ENCODE assay signal across 1 cellular context in the genomic region with DNA sequence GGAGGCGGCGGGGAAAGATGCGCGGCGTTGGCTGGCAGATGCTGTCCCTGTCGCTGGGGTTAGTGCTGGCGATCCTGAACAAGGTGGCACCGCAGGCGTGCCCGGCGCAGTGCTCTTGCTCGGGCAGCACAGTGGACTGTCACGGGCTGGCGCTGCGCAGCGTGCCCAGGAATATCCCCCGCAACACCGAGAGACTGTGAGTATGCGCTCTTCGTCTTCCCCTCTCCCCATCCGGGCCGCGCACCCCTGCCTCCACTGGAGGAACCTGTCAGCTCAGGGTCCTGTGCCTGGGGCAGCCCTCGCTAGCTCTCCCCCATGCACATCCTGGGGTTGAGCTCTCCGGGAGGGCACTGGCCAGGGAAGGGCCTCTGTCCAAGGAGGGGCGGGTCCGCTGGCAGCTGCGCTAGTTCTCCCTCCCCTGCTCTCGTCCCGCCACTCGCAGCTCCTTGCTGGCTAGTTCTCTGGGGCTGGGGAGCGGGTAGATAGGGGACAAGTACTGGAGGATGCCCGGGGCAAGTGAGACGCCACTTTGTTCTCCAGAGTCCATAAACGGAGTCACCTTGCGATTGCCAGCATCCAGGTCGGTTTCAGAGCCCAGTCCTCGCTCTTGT.
TF ChIP-seq lines count a peak whose summit lies in the region.

No MANE protein-coding gene starts in this region.

TF ChIP-seq in HEK293, 187 proteins besides CTCF, POLR2A, EP300 and RAD21 (continued from another document):
- TF ChIP-seq, protein P1, sequence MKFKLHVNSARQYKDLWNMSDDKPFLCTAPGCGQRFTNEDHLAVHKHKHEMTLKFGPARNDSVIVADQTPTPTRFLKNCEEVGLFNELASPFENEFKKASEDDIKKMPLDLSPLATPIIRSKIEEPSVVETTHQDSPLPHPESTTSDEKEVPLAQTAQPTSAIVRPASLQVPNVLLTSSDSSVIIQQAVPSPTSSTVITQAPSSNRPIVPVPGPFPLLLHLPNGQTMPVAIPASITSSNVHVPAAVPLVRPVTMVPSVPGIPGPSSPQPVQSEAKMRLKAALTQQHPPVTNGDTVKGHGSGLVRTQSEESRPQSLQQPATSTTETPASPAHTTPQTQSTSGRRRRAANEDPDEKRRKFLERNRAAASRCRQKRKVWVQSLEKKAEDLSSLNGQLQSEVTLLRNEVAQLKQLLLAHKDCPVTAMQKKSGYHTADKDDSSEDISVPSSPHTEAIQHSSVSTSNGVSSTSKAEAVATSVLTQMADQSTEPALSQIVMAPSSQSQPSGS (tag by site-specific recombination; IDR thresholded peaks at IDR 0.05; ENCODE audit: low read depth), result no peak
- TF ChIP-seq ZNF354C (tag by site-specific recombination; IDR thresholded peaks at IDR 0.05; ENCODE audit: borderline replicate concordance, low read depth) (no peak), ZNF248 (tag by site-specific recombination; IDR thresholded peaks at IDR 0.05) (no peak), ZNF19 (tag by site-specific recombination; IDR thresholded peaks at IDR 0.05; ENCODE audit: low read depth) (no peak), TCF7L2 (IDR thresholded peaks at IDR 0.05; ENCODE audit: borderline replicate concordance, low read depth, low read length) (no peak), ZNF571 (tag by site-specific recombination; IDR thresholded peaks at IDR 0.05) (no peak), ZNF76 (tag by site-specific recombination; IDR thresholded peaks at IDR 0.05; ENCODE audit: borderline replicate concordance, low read depth) (no peak), ZNF37A (tag by site-specific recombination; IDR thresholded peaks at IDR 0.05) (no peak), ZNF214 (tag by site-specific recombination; IDR thresholded peaks at IDR 0.05; ENCODE audit: borderline replicate concordance) (no peak), ZNF292 (tag by site-specific recombination; IDR thresholded peaks at IDR 0.05; ENCODE audit: borderline replicate concordance, low read depth) (no peak), ZNF791 (tag by site-specific recombination; IDR thresholded peaks at IDR 0.05) (no peak), ZNF596 (tag by site-specific recombination; IDR thresholded peaks at IDR 0.05) (no peak), ZBTB26 (tag by site-specific recombination; optimal IDR thresholded peaks at IDR 0.05) (peak; percentile 18), ZNF266 (tag by site-specific recombination; IDR thresholded peaks at IDR 0.05; ENCODE audit: low read depth) (no peak), ZNF132 (tag by site-specific recombination; IDR thresholded peaks at IDR 0.05; ENCODE audit: borderline replicate concordance) (no peak), ZNF112 (tag by site-specific recombination; IDR thresholded peaks at IDR 0.05) (no peak), ZNF660 (tag by site-specific recombination; IDR thresholded peaks at IDR 0.05) (no peak)
- TF ChIP-seq, protein P2, sequence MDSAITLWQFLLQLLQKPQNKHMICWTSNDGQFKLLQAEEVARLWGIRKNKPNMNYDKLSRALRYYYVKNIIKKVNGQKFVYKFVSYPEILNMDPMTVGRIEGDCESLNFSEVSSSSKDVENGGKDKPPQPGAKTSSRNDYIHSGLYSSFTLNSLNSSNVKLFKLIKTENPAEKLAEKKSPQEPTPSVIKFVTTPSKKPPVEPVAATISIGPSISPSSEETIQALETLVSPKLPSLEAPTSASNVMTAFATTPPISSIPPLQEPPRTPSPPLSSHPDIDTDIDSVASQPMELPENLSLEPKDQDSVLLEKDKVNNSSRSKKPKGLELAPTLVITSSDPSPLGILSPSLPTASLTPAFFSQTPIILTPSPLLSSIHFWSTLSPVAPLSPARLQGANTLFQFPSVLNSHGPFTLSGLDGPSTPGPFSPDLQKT (IDR thresholded peaks at IDR 0.05; ENCODE audit: borderline replicate concordance, low read depth, low read length), result no peak
- TF ChIP-seq, protein P3, sequence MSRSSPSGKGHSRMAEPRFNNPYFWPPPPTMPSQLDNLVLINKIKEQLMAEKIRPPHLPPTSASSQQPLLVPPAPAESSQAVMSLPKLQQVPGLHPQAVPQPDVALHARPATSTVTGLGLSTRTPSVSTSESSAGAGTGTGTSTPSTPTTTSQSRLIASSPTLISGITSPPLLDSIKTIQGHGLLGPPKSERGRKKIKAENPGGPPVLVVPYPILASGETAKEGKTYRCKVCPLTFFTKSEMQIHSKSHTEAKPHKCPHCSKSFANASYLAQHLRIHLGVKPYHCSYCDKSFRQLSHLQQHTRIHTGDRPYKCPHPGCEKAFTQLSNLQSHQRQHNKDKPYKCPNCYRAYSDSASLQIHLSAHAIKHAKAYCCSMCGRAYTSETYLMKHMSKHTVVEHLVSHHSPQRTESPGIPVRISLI (tag by site-specific recombination; IDR thresholded peaks at IDR 0.05), result no peak
